Comparison of ENCODE assay signal across 1 cellular context in genomic region chr11:61056566-61056965, GRCh38.
TF ChIP-seq lines count a peak whose summit lies in the region.

No MANE protein-coding gene starts in this region.

TF ChIP-seq in GM12878, 131 proteins besides CTCF, POLR2A, EP300 and RAD21 (continued from another document):
- no peak for TF ChIP-seq CUX1 (IDR thresholded peaks at IDR 0.05; ENCODE audit: insufficient replicate concordance, low read depth, low read length)
- TF ChIP-seq CEBPB (IDR thresholded peaks at IDR 0.05; ENCODE audit: borderline replicate concordance in 1 of 2, low read depth in 2 of 2, low read length in 2 of 2): no peak
- no peak for TF ChIP-seq HCFC1 (IDR thresholded peaks at IDR 0.05; ENCODE audit: low read length)
- TF ChIP-seq BACH1 (IDR thresholded peaks at IDR 0.05; ENCODE audit: borderline replicate concordance): no peak
- TF ChIP-seq, protein P1, sequence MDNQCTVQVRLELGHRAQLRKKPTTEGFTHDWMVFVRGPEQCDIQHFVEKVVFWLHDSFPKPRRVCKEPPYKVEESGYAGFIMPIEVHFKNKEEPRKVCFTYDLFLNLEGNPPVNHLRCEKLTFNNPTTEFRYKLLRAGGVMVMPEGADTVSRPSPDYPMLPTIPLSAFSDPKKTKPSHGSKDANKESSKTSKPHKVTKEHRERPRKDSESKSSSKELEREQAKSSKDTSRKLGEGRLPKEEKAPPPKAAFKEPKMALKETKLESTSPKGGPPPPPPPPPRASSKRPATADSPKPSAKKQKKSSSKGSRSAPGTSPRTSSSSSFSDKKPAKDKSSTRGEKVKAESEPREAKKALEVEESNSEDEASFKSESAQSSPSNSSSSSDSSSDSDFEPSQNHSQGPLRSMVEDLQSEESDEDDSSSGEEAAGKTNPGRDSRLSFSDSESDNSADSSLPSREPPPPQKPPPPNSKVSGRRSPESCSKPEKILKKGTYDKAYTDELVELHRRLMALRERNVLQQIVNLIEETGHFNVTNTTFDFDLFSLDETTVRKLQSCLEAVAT (IDR thresholded peaks at IDR 0.05): no peak
- peak; percentile 47 for TF ChIP-seq EED (IDR thresholded peaks at IDR 0.05; ENCODE audit: low read depth)
- TF ChIP-seq SREBF1 (IDR thresholded peaks at IDR 0.05; ENCODE audit: low read length): no peak
- no peak for TF ChIP-seq ZBTB33 (IDR thresholded peaks at IDR 0.05)
- TF ChIP-seq PAX5 (IDR thresholded peaks at IDR 0.05; ENCODE audit: borderline replicate concordance, low read depth, low read length): peak; percentile 30; the same call in 1 of the 2 replicates
